Comparison of ENCODE assay signal across 8 cellular contexts in the genomic region with DNA sequence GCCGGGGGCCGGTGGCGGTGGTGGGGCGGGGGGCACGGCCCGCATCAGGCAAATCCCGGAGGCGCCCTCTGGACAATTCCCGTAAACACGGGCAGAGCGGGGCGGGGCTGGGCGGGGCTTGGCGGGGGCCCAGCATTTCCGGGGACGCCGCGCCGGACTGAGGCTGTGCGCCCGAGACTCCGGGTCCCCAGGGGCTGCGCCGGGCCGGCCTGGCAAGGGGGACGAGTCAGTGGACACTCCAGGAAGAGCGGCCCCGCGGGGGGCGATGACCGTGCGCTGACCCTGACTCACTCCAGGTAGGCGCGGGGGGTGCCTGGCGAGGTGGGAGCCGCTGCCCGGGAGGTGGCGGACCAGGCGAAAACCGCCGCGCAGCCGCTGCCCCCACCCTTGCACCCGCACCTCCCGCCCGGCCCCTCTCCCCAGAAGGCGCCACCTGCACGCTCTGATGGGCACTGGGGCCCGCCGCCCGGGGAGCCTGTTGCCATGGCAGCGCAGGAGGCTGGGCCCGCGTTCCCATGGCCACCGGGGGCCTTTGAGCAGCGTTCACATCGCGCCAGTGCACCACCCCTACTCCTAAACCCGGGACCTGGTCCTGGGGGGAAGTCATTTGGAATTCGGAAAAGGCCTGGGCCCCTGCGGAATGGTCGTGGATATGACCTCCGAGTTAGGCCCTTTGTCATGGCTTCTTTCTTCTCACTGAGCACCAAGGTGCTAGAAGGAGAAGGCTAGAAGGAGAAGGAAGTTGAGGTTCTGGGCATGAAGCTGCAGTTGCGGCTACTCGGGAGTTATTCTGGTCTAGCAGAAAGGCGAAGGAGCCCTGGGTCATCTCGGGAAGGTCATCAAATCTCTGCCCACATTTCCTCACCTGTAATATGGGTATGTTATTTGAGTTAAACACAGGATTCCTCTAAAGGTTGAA. TPM values are rescaled to one million over a fixed set of nuclear protein-coding genes. Genes with fewer than 3 reads are reported as not detected.
DNase-seq lines count a peak whose midpoint lies in the region; ATAC-seq and TF ChIP-seq lines count a peak whose summit lies in the region.

No MANE protein-coding gene starts in this region.

- WGBS in ectodermal cell, 2 experiments, result 4 to 5% methylated on average over 67 of the region's 67 CpGs
- WGBS in lung, 2 donors, result 5 to 6% methylated on average over 45 to 67 of the region's 67 CpGs

- H3K36me3 ChIP-seq in ectodermal cell (ENCODE audit: control insufficient read depth, insufficient read depth, low read length), result no peaks in the 10 kb centered on the region
- no peaks in the 10 kb centered on the region for H3K36me3 ChIP-seq in lung (ENCODE audit: control insufficient read depth in 2 of 2, insufficient read depth in 2 of 2, low read length in 2 of 2)

- H3K27me3 Mint-ChIP-seq in activated CD4-positive, alpha-beta T cell treated with anti-CD3 and anti-CD28 coated beads, Interleukin-2, amount 10 ng/mL, durations not matched to agents 24 days and 14 days, result peaks cover 2% of the 10 kb centered on the region

- peak overlapping the region; percentile 94 for H3K4me3 Mint-ChIP-seq in activated CD4-positive, alpha-beta T cell treated with anti-CD3 and anti-CD28 coated beads, Interleukin-2, amount 10 ng/mL, durations not matched to agents 24 days and 14 days

- H3K27me3 ChIP-seq in ectodermal cell (ENCODE audit: control insufficient read depth, insufficient read depth, low read length, poor library complexity, severe bottlenecking), result no peaks in the 10 kb centered on the region
- no peaks in the 10 kb centered on the region for H3K27me3 ChIP-seq in lung (ENCODE audit: control insufficient read depth, insufficient read depth)

- intact Hi-C loops in activated CD4-positive, alpha-beta T cell treated with anti-CD3 and anti-CD28 coated beads, Interleukin-2, amount 10 ng/mL, durations not matched to agents 24 days and 14 days (cut with micrococcal nuclease), result loop anchor here (2.0 kb wide), 1 partner anchor 16 kb away; the partner anchor contains the start of gene SEMA4B

- peak overlapping the region; percentile 55 for H3K27ac ChIP-seq in ectodermal cell (ENCODE audit: insufficient read depth, low read depth, low read length, poor library complexity, severe bottlenecking)
- peak overlapping the region; percentile 86 to 87 for H3K27ac ChIP-seq in lung (ENCODE audit: low read depth in 1 of 2, low read length in 1 of 2)

- no peaks in the 10 kb centered on the region for H3K9me3 Mint-ChIP-seq in activated CD4-positive, alpha-beta T cell treated with anti-CD3 and anti-CD28 coated beads, Interleukin-2, amount 10 ng/mL, durations not matched to agents 24 days and 14 days

- H3K36me3 Mint-ChIP-seq in activated CD4-positive, alpha-beta T cell treated with anti-CD3 and anti-CD28 coated beads, Interleukin-2, amount 10 ng/mL, durations not matched to agents 24 days and 14 days (ENCODE audit: low read depth), result peaks cover 7% of the 10 kb centered on the region

- ATAC-seq in GM18867 (IDR thresholded peaks at IDR 0.05; ENCODE audit: unreplicated experiment) (peak; percentile 74), HG03025 (IDR thresholded peaks at IDR 0.05; ENCODE audit: low FRiP score, unreplicated experiment) (peak; percentile 54), lung (ENCODE audit: insufficient read depth, low FRiP score) (peak; percentile 75)

- TF ChIP-seq CTCF in AG09309 (IDR thresholded peaks at IDR 0.05; ENCODE audit: control insufficient read depth, insufficient read depth, low read depth, low read length, missing control alignments), result no peak
- TF ChIP-seq CTCF in lung (IDR thresholded peaks at IDR 0.05; ENCODE audit: control extremely low read depth, extremely low read depth), result no peak

- H3K4me1 Mint-ChIP-seq in activated CD4-positive, alpha-beta T cell treated with anti-CD3 and anti-CD28 coated beads, Interleukin-2, amount 10 ng/mL, durations not matched to agents 24 days and 14 days, result peaks cover 26% of the 10 kb centered on the region

- H3K9me3 ChIP-seq in ectodermal cell (ENCODE audit: control insufficient read depth, low read length), result no peaks in the 10 kb centered on the region
- H3K9me3 ChIP-seq in lung (ENCODE audit: control insufficient read depth in 2 of 2, insufficient read depth in 1 of 2, low read length in 1 of 2), result no peaks in the 10 kb centered on the region

- H3K27ac Mint-ChIP-seq in activated CD4-positive, alpha-beta T cell treated with anti-CD3 and anti-CD28 coated beads, Interleukin-2, amount 10 ng/mL, durations not matched to agents 24 days and 14 days, result peak overlapping the region; percentile 85

- DNase-seq in AG09309 (ENCODE audit: low read depth), result no peak
- peak; percentile 40 for DNase-seq in NCI-H226
- DNase-seq in activated CD4-positive, alpha-beta T cell treated with anti-CD3 and anti-CD28 coated beads, Interleukin-2, amount 10 ng/mL, durations not matched to agents 24 days and 14 days, result peak; percentile 91
- peak; percentile 67 for DNase-seq in lung (ENCODE audit: low spot score)
- peak; percentile 20 for DNase-seq in stimulated activated CD8-positive, alpha-beta memory T cell treated with anti-CD3 and anti-CD28 coated beads, Interleukin-7, amount 100 ng/mL, for 24 hours (ENCODE audit: low read depth)

- peak overlapping the region; percentile 64 for H3K4me3 ChIP-seq in AG09309 (ENCODE audit: control insufficient read depth, low read depth, low read length)
- peak overlapping the region; percentile 67 for H3K4me3 ChIP-seq in ectodermal cell (ENCODE audit: insufficient read depth, low read depth, low read length)
- H3K4me3 ChIP-seq in lung, result peak overlapping the region; percentile 57

- H3K4me1 ChIP-seq in ectodermal cell (ENCODE audit: control insufficient read depth, insufficient read depth, low read length), result peaks cover 3% of the 10 kb centered on the region
- peaks cover 0 to 6% of the 10 kb centered on the region in 2 donors for H3K4me1 ChIP-seq in lung (ENCODE audit: control insufficient read depth in 2 of 2, insufficient read depth in 2 of 2, low read length in 2 of 2)

RNA-seq across cellular contexts. Expression of gene SEMA4B, which starts 16.1 kb away (rescaled TPM):
- total RNA-seq in activated CD4-positive, alpha-beta T cell treated with anti-CD3 and anti-CD28 coated beads, Interleukin-2, amount 10 ng/mL, durations not matched to agents 24 days and 14 days, result 17.5 and 18.9 TPM in 2 replicates
- 26.1 TPM for polyA plus RNA-seq in ectodermal cell (2013, experiment 1 of 4)
- 21.8 TPM for polyA plus RNA-seq in ectodermal cell (2013, experiment 2 of 4)
- 23.2 TPM for polyA plus RNA-seq in ectodermal cell (2013, experiment 3 of 4)
- 23.8 TPM for polyA plus RNA-seq in ectodermal cell (2013, experiment 4 of 4)
- 10 to 100 TPM; 59.1 to 87.5 TPM for total RNA-seq in lung
- polyA plus RNA-seq in lung, result 10 to 100 TPM; 24.0 to 80.4 TPM

RNA-seq across cellular contexts. Expression of gene CIB1, which starts 48.7 kb away (rescaled TPM):
- total RNA-seq in activated CD4-positive, alpha-beta T cell treated with anti-CD3 and anti-CD28 coated beads, Interleukin-2, amount 10 ng/mL, durations not matched to agents 24 days and 14 days, result 149 and 156 TPM in 2 replicates
- polyA plus RNA-seq in ectodermal cell (2013, experiment 1 of 4), result 14.8 TPM
- polyA plus RNA-seq in ectodermal cell (2013, experiment 2 of 4), result 11.4 TPM
- polyA plus RNA-seq in ectodermal cell (2013, experiment 3 of 4), result 11.5 TPM
- polyA plus RNA-seq in ectodermal cell (2013, experiment 4 of 4), result 13.1 TPM
- 100 to 1,000 TPM in 1 of 2 donors, 10 to 100 TPM in 1; 38.2 to 116 TPM for total RNA-seq in lung
- polyA plus RNA-seq in lung, result 100 to 1,000 TPM; 142 to 189 TPM

RNA-seq across cellular contexts. Expression of gene GDPGP1, which starts 49.0 kb away (rescaled TPM):
- total RNA-seq in activated CD4-positive, alpha-beta T cell treated with anti-CD3 and anti-CD28 coated beads, Interleukin-2, amount 10 ng/mL, durations not matched to agents 24 days and 14 days, result 9.9 and 11.9 TPM in 2 replicates
- 2.9 TPM for polyA plus RNA-seq in ectodermal cell (2013, experiment 1 of 4)
- 5.1 TPM for polyA plus RNA-seq in ectodermal cell (2013, experiment 2 of 4)
- 3.7 TPM for polyA plus RNA-seq in ectodermal cell (2013, experiment 3 of 4)
- polyA plus RNA-seq in ectodermal cell (2013, experiment 4 of 4), result 3.2 TPM
- total RNA-seq in lung, result 10 to 100 TPM in 1 of 2 donors, 1 to 10 TPM in 1; 6.0 to 11.0 TPM
- polyA plus RNA-seq in lung, result 1 to 10 TPM; 3.4 to 4.4 TPM
